ENCODE assay signal across 2 cellular contexts in the genomic region with DNA sequence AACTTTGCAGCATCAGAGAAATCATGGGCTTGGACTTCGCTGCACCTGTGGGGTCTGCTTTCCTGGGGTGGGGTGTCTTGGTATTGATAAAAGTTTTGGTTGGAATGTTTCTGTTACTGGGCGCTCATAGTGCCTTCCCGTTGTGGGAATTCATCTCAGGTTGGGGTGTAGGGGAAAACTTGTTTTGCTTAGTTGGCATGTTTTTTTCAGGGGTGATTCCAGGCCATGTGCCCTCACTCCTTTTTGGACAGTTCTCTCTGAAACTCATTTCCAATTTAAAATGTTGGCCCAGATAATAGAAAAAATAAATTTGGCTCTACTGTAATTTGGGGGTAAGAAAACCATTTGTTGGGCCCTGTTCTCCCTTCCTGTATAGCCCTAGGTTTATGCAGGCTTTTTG.
TF ChIP-seq lines count a peak whose summit lies in the region.

No MANE protein-coding gene starts in this region.

TF ChIP-seq in SK-N-SH, 30 proteins besides CTCF, POLR2A, EP300 and RAD21 (continued from another document):
- TF ChIP-seq, protein P1, sequence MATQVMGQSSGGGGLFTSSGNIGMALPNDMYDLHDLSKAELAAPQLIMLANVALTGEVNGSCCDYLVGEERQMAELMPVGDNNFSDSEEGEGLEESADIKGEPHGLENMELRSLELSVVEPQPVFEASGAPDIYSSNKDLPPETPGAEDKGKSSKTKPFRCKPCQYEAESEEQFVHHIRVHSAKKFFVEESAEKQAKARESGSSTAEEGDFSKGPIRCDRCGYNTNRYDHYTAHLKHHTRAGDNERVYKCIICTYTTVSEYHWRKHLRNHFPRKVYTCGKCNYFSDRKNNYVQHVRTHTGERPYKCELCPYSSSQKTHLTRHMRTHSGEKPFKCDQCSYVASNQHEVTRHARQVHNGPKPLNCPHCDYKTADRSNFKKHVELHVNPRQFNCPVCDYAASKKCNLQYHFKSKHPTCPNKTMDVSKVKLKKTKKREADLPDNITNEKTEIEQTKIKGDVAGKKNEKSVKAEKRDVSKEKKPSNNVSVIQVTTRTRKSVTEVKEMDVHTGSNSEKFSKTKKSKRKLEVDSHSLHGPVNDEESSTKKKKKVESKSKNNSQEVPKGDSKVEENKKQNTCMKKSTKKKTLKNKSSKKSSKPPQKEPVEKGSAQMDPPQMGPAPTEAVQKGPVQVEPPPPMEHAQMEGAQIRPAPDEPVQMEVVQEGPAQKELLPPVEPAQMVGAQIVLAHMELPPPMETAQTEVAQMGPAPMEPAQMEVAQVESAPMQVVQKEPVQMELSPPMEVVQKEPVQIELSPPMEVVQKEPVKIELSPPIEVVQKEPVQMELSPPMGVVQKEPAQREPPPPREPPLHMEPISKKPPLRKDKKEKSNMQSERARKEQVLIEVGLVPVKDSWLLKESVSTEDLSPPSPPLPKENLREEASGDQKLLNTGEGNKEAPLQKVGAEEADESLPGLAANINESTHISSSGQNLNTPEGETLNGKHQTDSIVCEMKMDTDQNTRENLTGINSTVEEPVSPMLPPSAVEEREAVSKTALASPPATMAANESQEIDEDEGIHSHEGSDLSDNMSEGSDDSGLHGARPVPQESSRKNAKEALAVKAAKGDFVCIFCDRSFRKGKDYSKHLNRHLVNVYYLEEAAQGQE (IDR thresholded peaks at IDR 0.05; ENCODE audit: low read depth, low read length) = no peak
- TF ChIP-seq MXI1 (IDR thresholded peaks at IDR 0.05; ENCODE audit: low read depth, low read length) (no peak), YY1 (IDR thresholded peaks at IDR 0.05; ENCODE audit: low read depth) (no peak), FOXJ3 (CRISPR knock-in tag; IDR thresholded peaks at IDR 0.05) (no peak), NFIC (IDR thresholded peaks at IDR 0.05; ENCODE audit: borderline replicate concordance) (no peak), FOSL2 (IDR thresholded peaks at IDR 0.05; ENCODE audit: borderline replicate concordance, low read depth) (no peak), POLR2AphosphoS5 (IDR thresholded peaks at IDR 0.05; ENCODE audit: low read depth, low read length) (no peak), TEAD4 (IDR thresholded peaks at IDR 0.05; ENCODE audit: borderline replicate concordance, insufficient read depth) (no peak), TAF1 (IDR thresholded peaks at IDR 0.05; ENCODE audit: borderline replicate concordance, low read depth, low read length) (no peak), MEF2A (IDR thresholded peaks at IDR 0.05; ENCODE audit: borderline replicate concordance, low read depth) (no peak), TCF12 (IDR thresholded peaks at IDR 0.05) (no peak), RFX5 (IDR thresholded peaks at IDR 0.05; ENCODE audit: low read length) (no peak)
- TF ChIP-seq, protein P2, sequence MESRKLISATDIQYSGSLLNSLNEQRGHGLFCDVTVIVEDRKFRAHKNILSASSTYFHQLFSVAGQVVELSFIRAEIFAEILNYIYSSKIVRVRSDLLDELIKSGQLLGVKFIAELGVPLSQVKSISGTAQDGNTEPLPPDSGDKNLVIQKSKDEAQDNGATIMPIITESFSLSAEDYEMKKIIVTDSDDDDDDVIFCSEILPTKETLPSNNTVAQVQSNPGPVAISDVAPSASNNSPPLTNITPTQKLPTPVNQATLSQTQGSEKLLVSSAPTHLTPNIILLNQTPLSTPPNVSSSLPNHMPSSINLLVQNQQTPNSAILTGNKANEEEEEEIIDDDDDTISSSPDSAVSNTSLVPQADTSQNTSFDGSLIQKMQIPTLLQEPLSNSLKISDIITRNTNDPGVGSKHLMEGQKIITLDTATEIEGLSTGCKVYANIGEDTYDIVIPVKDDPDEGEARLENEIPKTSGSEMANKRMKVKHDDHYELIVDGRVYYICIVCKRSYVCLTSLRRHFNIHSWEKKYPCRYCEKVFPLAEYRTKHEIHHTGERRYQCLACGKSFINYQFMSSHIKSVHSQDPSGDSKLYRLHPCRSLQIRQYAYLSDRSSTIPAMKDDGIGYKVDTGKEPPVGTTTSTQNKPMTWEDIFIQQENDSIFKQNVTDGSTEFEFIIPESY (IDR thresholded peaks at IDR 0.05; ENCODE audit: borderline replicate concordance, low read depth) = no peak
- TF ChIP-seq, protein P3, sequence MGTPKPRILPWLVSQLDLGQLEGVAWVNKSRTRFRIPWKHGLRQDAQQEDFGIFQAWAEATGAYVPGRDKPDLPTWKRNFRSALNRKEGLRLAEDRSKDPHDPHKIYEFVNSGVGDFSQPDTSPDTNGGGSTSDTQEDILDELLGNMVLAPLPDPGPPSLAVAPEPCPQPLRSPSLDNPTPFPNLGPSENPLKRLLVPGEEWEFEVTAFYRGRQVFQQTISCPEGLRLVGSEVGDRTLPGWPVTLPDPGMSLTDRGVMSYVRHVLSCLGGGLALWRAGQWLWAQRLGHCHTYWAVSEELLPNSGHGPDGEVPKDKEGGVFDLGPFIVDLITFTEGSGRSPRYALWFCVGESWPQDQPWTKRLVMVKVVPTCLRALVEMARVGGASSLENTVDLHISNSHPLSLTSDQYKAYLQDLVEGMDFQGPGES (IDR thresholded peaks at IDR 0.05; ENCODE audit: low read depth, low read length) = no peak
- TF ChIP-seq, protein P4, sequence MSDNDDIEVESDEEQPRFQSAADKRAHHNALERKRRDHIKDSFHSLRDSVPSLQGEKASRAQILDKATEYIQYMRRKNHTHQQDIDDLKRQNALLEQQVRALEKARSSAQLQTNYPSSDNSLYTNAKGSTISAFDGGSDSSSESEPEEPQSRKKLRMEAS (IDR thresholded peaks at IDR 0.05; ENCODE audit: low read depth) = no peak
TF ChIP-seq in SK-N-SH: peak in this region for 0.

TF ChIP-seq in SK-N-SH treated with all-trans-retinoic acid at 6 μM for 48 hours, 23 proteins besides CTCF, POLR2A, EP300 and RAD21 (continued from another document):
- TF ChIP-seq ARNTL (CRISPR knock-in tag; IDR thresholded peaks at IDR 0.05; ENCODE audit: borderline replicate concordance, low read depth) (no peak), SNAI2 (CRISPR knock-in tag; IDR thresholded peaks at IDR 0.05) (no peak), ZC3H10 (CRISPR knock-in tag; IDR thresholded peaks at IDR 0.05) (no peak), RARB (CRISPR knock-in tag; IDR thresholded peaks at IDR 0.05) (no peak), TCF4 (CRISPR knock-in tag; IDR thresholded peaks at IDR 0.05; ENCODE audit: borderline replicate concordance) (no peak), ESRRG (CRISPR knock-in tag; IDR thresholded peaks at IDR 0.05) (no peak), ZNF70 (CRISPR knock-in tag; IDR thresholded peaks at IDR 0.05) (no peak), ZFP30 (CRISPR knock-in tag; IDR thresholded peaks at IDR 0.05) (no peak)
- TF ChIP-seq, protein P5, sequence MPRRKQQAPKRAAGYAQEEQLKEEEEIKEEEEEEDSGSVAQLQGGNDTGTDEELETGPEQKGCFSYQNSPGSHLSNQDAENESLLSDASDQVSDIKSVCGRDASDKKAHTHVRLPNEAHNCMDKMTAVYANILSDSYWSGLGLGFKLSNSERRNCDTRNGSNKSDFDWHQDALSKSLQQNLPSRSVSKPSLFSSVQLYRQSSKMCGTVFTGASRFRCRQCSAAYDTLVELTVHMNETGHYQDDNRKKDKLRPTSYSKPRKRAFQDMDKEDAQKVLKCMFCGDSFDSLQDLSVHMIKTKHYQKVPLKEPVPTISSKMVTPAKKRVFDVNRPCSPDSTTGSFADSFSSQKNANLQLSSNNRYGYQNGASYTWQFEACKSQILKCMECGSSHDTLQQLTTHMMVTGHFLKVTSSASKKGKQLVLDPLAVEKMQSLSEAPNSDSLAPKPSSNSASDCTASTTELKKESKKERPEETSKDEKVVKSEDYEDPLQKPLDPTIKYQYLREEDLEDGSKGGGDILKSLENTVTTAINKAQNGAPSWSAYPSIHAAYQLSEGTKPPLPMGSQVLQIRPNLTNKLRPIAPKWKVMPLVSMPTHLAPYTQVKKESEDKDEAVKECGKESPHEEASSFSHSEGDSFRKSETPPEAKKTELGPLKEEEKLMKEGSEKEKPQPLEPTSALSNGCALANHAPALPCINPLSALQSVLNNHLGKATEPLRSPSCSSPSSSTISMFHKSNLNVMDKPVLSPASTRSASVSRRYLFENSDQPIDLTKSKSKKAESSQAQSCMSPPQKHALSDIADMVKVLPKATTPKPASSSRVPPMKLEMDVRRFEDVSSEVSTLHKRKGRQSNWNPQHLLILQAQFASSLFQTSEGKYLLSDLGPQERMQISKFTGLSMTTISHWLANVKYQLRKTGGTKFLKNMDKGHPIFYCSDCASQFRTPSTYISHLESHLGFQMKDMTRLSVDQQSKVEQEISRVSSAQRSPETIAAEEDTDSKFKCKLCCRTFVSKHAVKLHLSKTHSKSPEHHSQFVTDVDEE (CRISPR knock-in tag; IDR thresholded peaks at IDR 0.05) = no peak
